In the genomic region with DNA sequence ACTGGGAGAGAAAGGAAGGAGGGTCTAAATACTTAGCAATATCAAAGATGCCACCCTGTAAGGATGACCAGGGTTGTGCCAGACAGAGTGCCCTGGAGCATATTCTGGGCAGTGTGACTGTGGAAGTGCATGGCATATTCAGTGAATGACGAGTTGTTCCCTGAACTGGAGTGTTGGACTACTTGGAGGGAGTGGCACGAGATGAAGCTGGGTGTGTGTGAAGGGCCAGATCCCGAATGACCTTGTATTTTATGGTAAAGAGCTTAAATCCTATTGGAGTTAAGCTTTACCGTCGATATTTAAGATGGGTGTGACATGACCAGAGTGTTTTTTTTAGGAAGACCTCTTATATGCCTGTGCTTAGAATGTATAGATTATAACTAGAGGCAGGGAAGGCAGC, we compare ENCODE assay signal across 11 cellular contexts. TPM values are rescaled to one million over a fixed set of nuclear protein-coding genes. Genes with fewer than 3 reads are reported as not detected.
A peak's percentile ranks its signal among the peaks of the same experiment; 100 is the strongest.
DNase-seq lines count a peak whose midpoint lies in the region; ATAC-seq, FAIRE-seq and TF ChIP-seq lines count a peak whose summit lies in the region.
"Had no signal": no experiment of that assay in that cellular context is flagged by ENCODE, and none has a peak within 500 bp of the region (broad histone marks: within the 10 kb centered on the region; RNA-seq: fewer than 3 reads in every experiment).

No MANE protein-coding gene starts in this region.

- H3K4me3 ChIP-seq in ACC112 (ENCODE audit: low read depth, low read length): no peak overlapping the region
- no peak overlapping the region for H3K4me3 ChIP-seq in K562
- H3K4me3 ChIP-seq in naive thymus-derived CD4-positive, alpha-beta T cell (ENCODE audit: low read length): no peak overlapping the region

- peaks cover 23% of the 10 kb centered on the region for H3K4me1 ChIP-seq in ACC112 (ENCODE audit: control insufficient read depth, insufficient read depth, low read length, unreplicated experiment)
- peaks cover 39 to 55% of the 10 kb centered on the region in 2 experiments for H3K4me1 ChIP-seq in K562 (replicated peaks in 1 of 2; ENCODE audit: control insufficient read depth in 2 of 2, insufficient read depth in 2 of 2, low read length in 2 of 2)
- H3K4me1 ChIP-seq in naive thymus-derived CD4-positive, alpha-beta T cell (ENCODE audit: control insufficient read depth in 2 of 2, insufficient read depth in 2 of 2, low read length in 2 of 2): peaks cover 41 to 57% of the 10 kb centered on the region in 2 donors

- no peaks in the 10 kb centered on the region for H3K27me3 Mint-ChIP-seq in naive thymus-derived CD4-positive, alpha-beta T cell

- H3K27ac Mint-ChIP-seq in naive thymus-derived CD4-positive, alpha-beta T cell: peak overlapping the region; percentile 64 to 91 (median 81)

- TF ChIP-seq RAD21 in K562 (CRISPR knock-in tag; conservative IDR thresholded peaks at IDR 0.05 in 1 of 2, IDR thresholded peaks at IDR 0.05 in 1 of 2): no peak

- H3K36me3 ChIP-seq in ACC112 (ENCODE audit: insufficient read depth, low read length) (no peaks in the 10 kb centered on the region), K562 (ENCODE audit: control insufficient read depth, insufficient read depth, low read length) (no peaks in the 10 kb centered on the region)
- H3K36me3 ChIP-seq in naive thymus-derived CD4-positive, alpha-beta T cell (ENCODE audit: control insufficient read depth in 2 of 3, insufficient read depth in 3 of 3, low read length in 3 of 3): no peaks in the 10 kb centered on the region

- CTCF ChIA-PET in K562 (lab: Yijun Ruan, JAX; ENCODE audit: low intra/inter-chr PET ratio): no interaction called here
- CTCF ChIA-PET in naive thymus-derived CD4-positive, alpha-beta T cell (lab: Charles Lee): interaction anchor here (0.6 to 0.7 kb wide), 2 partner anchors 123 to 146 kb away, joined by 5 to 7 read pairs; no protein-coding TSS in a partner anchor

- no peak for TF ChIP-seq POLR2A in K562 (conservative IDR thresholded peaks at IDR 0.05)

- BruUV-seq in K562 (replicated peaks; lab: Mats Ljungman, UMichigan): no TSS peak

- 29% methylated on average over 5 of the region's 5 CpGs for WGBS in K562 (ENCODE audit: insufficient coverage, low coverage, missing lambda C conversion rate)

- H3K27me3 ChIP-seq in ACC112 (ENCODE audit: insufficient read depth, low read length): no peaks in the 10 kb centered on the region
- no peaks in the 10 kb centered on the region for H3K27me3 ChIP-seq in K562 (ENCODE audit: control insufficient read depth in 2 of 2, insufficient read depth in 2 of 2, low read length in 2 of 2)
- H3K27me3 ChIP-seq in naive thymus-derived CD4-positive, alpha-beta T cell (ENCODE audit: control insufficient read depth in 2 of 2, insufficient read depth in 2 of 2, low read length in 2 of 2): no peaks in the 10 kb centered on the region

- no peaks in the 10 kb centered on the region for H3K9me3 Mint-ChIP-seq in naive thymus-derived CD4-positive, alpha-beta T cell

- peaks cover 61 to 88% (median 79%) of the 10 kb centered on the region in 7 donors for H3K4me1 Mint-ChIP-seq in naive thymus-derived CD4-positive, alpha-beta T cell

- H4K20me1 ChIP-seq in K562 (replicated peaks; ENCODE audit: control insufficient read depth, insufficient read depth, low read length): peaks cover 5% of the 10 kb centered on the region; the same call in 1 of the 2 replicates

- no peak for TF ChIP-seq EP300 in K562 (IDR thresholded peaks at IDR 0.05; ENCODE audit: low read length)

- H3K36me3 Mint-ChIP-seq in naive thymus-derived CD4-positive, alpha-beta T cell: peaks cover 0 to 4% (median 0%) of the 10 kb centered on the region in 5 donors

- TF ChIP-seq CTCF in K562 (IDR thresholded peaks at IDR 0.05 in 2 of 3, conservative IDR thresholded peaks at IDR 0.05 in 1 of 3; ENCODE audit: insufficient read depth in 2 of 3, low read depth in 1 of 3, low read length in 3 of 3): no peak

- in situ Hi-C loops in K562 (cut with MboI): no loop called here

- ATAC-seq in K562: no peak
- no peak for ATAC-seq in naive thymus-derived CD4-positive, alpha-beta T cell
- no peak for ATAC-seq in HG02588 (IDR thresholded peaks at IDR 0.05; ENCODE audit: unreplicated experiment)
- ATAC-seq in GM19397 (IDR thresholded peaks at IDR 0.05; ENCODE audit: unreplicated experiment): no peak

- DNase-seq in HT-29 (ENCODE audit: low spot score): peak; percentile 52
- DNase-seq in K562 (ENCODE audit: extremely low read depth in 1 of 4, low spot score in 3 of 4): no peak
- DNase-seq in naive thymus-derived CD4-positive, alpha-beta T cell: no peak
- DNase-seq in NCI-H2081 (lab: John Stamatoyannopoulos, UW): no peak
- no peak for DNase-seq in SHP77 treated with DMSO at 0.1 percent for 48 hours (lab: John Stamatoyannopoulos, UW)
- DNase-seq: C1 segment of cervical spinal cord, foreskin fibroblast, NCI-H2171 treated with DMSO at 0.1 percent for 48 hours had no signal

- POLR2A ChIA-PET in K562 (lab: Yijun Ruan, JAX): interaction anchor here (0.6 to 1.7 kb wide), 2 partner anchors 14 kb away, joined by 3 to 8 read pairs; no protein-coding TSS in a partner anchor
- POLR2A ChIA-PET in naive thymus-derived CD4-positive, alpha-beta T cell (lab: Charles Lee): interaction anchor here (0.6 to 5.8 kb wide), 5 partner anchors 41 to 64 kb away, joined by 3 to 37 read pairs (median 3); a partner anchor contains a TSS

- H3K9ac ChIP-seq in K562 (ENCODE audit: insufficient read depth in 1 of 2, low read depth in 2 of 2, low read length in 2 of 2): peak overlapping the region in 1 of 2 experiments; percentile 62; a peak in 1 of 4 replicates

- H3K4me3 Mint-ChIP-seq in naive thymus-derived CD4-positive, alpha-beta T cell: peak overlapping the region in 7 of 10 donors; percentile 18 to 72 (median 56)

- H2AFZ ChIP-seq in ACC112 (ENCODE audit: low read length, unreplicated experiment): no peak overlapping the region
- no peak overlapping the region for H2AFZ ChIP-seq in K562 (ENCODE audit: low read depth, low read length)

- no peak for FAIRE-seq in K562 (lab: Jason Lieb, UNC)

- H3K27ac ChIP-seq in ACC112 (ENCODE audit: low read depth, low read length): peak overlapping the region; percentile 73
- no peak overlapping the region for H3K27ac ChIP-seq in K562 (ENCODE audit: extremely low read depth, low read depth, low read length)
- peak overlapping the region; percentile 59 for H3K27ac ChIP-seq in naive thymus-derived CD4-positive, alpha-beta T cell (ENCODE audit: low read depth, low read length)

- H3K9me3 ChIP-seq in K562 (replicated peaks; ENCODE audit: control insufficient read depth, insufficient read depth, low read depth, low read length): no peaks in the 10 kb centered on the region
- H3K9me3 ChIP-seq in naive thymus-derived CD4-positive, alpha-beta T cell (ENCODE audit: control insufficient read depth in 2 of 3, low read length in 3 of 3): no peaks in the 10 kb centered on the region

- intact Hi-C loops in K562 (cut with micrococcal nuclease): no loop called here
- intact Hi-C loops in naive thymus-derived CD4-positive, alpha-beta T cell (cut with micrococcal nuclease): loop anchor here (2.0 kb wide), 3 partner anchors 15 to 49 kb away; a partner anchor contains a TSS

- no peak overlapping the region for H3K4me2 ChIP-seq in K562 (ENCODE audit: insufficient read depth, low read length)

- no peaks in the 10 kb centered on the region for H3K9me1 ChIP-seq in K562 (ENCODE audit: control insufficient read depth, insufficient read depth, low read length)

- peaks cover 21% of the 10 kb centered on the region for H3K79me2 ChIP-seq in ACC112 (ENCODE audit: control insufficient read depth, insufficient read depth, low read length, unreplicated experiment)
- peaks cover 79% of the 10 kb centered on the region for H3K79me2 ChIP-seq in K562 (ENCODE audit: control insufficient read depth, insufficient read depth, low read length)

TF ChIP-seq in K562, 482 proteins besides CTCF, POLR2A, EP300 and RAD21:
- TF ChIP-seq POLR3A (IDR thresholded peaks at IDR 0.05; ENCODE audit: borderline replicate concordance, extremely low read depth, insufficient read depth, insufficient read length) (peak; percentile 25), HEY1 (CRISPR knock-in tag; IDR thresholded peaks at IDR 0.05; ENCODE audit: borderline replicate concordance) (no peak)
TF ChIP-seq in K562: peak in this region for 1.

RNA-seq across cellular contexts. Expression of a gene that starts 48.8 kb away (rescaled TPM):
- 28.3 and 29.4 TPM in 2 replicates for total RNA-seq in HT-29 (2014; rRNA removed; shearing (Covaris generic))
- total RNA-seq in K562 (2011; cell fraction: chromatin; rRNA removed; ENCODE audit: low replicate concordance): 148 and 250 TPM in 2 replicates
- total RNA-seq in K562 (2011; cell fraction: nucleolus; rRNA removed): 183 and 205 TPM in 2 replicates
- total RNA-seq in K562 (2011; cell fraction: nucleoplasm; rRNA removed): 147 and 198 TPM in 2 replicates
- total RNA-seq in K562 (2014; rRNA removed) (22.1 and 23.9 TPM in 2 replicates), K562 (2014; rRNA removed; fragmentation: Illumina TruSeq; extraction: Trizol) (25.8 and 28.2 TPM in 2 replicates), K562 (2015; rRNA removed; fragmentation: Illumina TruSeq; extraction: Trizol) (18.3 and 20.6 TPM in 2 replicates), K562 (2021) (50.4 and 50.5 TPM in 2 replicates)
- polyA plus RNA-seq in K562 (2011; rRNA removed) (30.2 and 42.1 TPM in 2 replicates), K562 (2014; fragmentation: Illumina TruSeq; extraction: Trizol) (38.8 and 39.1 TPM in 2 replicates), K562 (2014; fragmentation: Nextera tagmentation; extraction: Ambion mirVana) (1 to 10 TPM; 7.7 to 8.0 TPM), K562 (2014; rRNA removed) (22.5 and 24.7 TPM in 2 replicates)
- polyA plus RNA-seq in K562 (2011; cell fraction: cytosol; rRNA removed): 32.2 and 32.4 TPM in 2 replicates
- 47.0 and 55.3 TPM in 2 replicates for polyA plus RNA-seq in K562 (2011; cell fraction: nucleus; rRNA removed)
- polyA plus RNA-seq in K562 (2012): 55.9 and 67.3 TPM in 2 replicates
- 160 and 190 TPM in 2 replicates for polyA minus RNA-seq in K562 (2011; rRNA and poly(A)+ RNA removed)
- polyA minus RNA-seq in K562 (2011; cell fraction: cytosol; rRNA and poly(A)+ RNA removed): 46.1 and 63.4 TPM in 2 replicates
- 30.4 and 55.1 TPM in 2 replicates for polyA minus RNA-seq in K562 (2011; cell fraction: nucleus; rRNA and poly(A)+ RNA removed)
- 100 to 1,000 TPM in 3 of 5 experiments, 10 to 100 TPM in 2; 95.6 to 117 (median 103) TPM for total RNA-seq in naive thymus-derived CD4-positive, alpha-beta T cell
- 10 to 100 TPM; 38.4 to 43.6 TPM for polyA plus RNA-seq in naive thymus-derived CD4-positive, alpha-beta T cell
